8 cellular contexts compared by ENCODE assay signal in genomic region chr4:102868153-102868781, GRCh38. TPM values are rescaled to one million over a fixed set of nuclear protein-coding genes. Genes with fewer than 3 reads are reported as not detected.
DNase-seq lines count a peak whose midpoint lies in the region; ATAC-seq and TF ChIP-seq lines count a peak whose summit lies in the region.

No MANE protein-coding gene starts in this region.

- H3K4me1 ChIP-seq in Loucy (ENCODE audit: insufficient read depth, low read length, poor library complexity, severe bottlenecking) (peaks cover 63% of the 10 kb centered on the region), ascending aorta (peaks cover 6 to 16% of the 10 kb centered on the region in 2 donors)

- H3K4me3 ChIP-seq in Loucy (ENCODE audit: low read length, poor library complexity, severe bottlenecking) = peak overlapping the region; percentile 78
- H3K4me3 ChIP-seq in ascending aorta = peak overlapping the region; percentile 76 to 86

- H3K9me2 ChIP-seq in Loucy (replicated peaks; ENCODE audit: low read depth, low read length) = no peaks in the 10 kb centered on the region

- H3K27me3 ChIP-seq in Loucy (ENCODE audit: insufficient read depth, low read length, poor library complexity, severe bottlenecking) (no peaks in the 10 kb centered on the region), ascending aorta (no peaks in the 10 kb centered on the region)

- H3F3A ChIP-seq in Loucy (ENCODE audit: low read depth) = peaks cover 5% of the 10 kb centered on the region; the same call in 1 of the 2 replicates

- H3K27ac ChIP-seq in ascending aorta = peak overlapping the region; percentile 96 to 98

- no peak for DNase-seq in ascending aorta (ENCODE audit: low spot score in 2 of 2)
- DNase-seq in left lobe of liver (ENCODE audit: low spot score) = no peak
- DNase-seq in stimulated activated CD8-positive, alpha-beta memory T cell treated with anti-CD3 and anti-CD28 coated beads, Interleukin-7, amount 100 ng/mL, for 24 hours (ENCODE audit: low read depth) = peak; percentile 8
- no peak for DNase-seq in NCI-H1930 (lab: John Stamatoyannopoulos, UW)
- DNase-seq in NCI-H1105 treated with DMSO at 0.1 percent for 48 hours (lab: John Stamatoyannopoulos, UW) = no peak
- DNase-seq in AML-193 (lab: John Stamatoyannopoulos, UW) = no peak

- peak overlapping the region; percentile 85 for H2AFZ ChIP-seq in Loucy (ENCODE audit: low read length)

- TF ChIP-seq CTCF in Loucy (conservative IDR thresholded peaks at IDR 0.05; ENCODE audit: low read length) (no peak), ascending aorta (IDR thresholded peaks at IDR 0.05) (no peak)

- H3K9ac ChIP-seq in Loucy (ENCODE audit: low read depth, low read length, poor library complexity, severe bottlenecking) = peak overlapping the region; percentile 71

- ATAC-seq in GM18502 (IDR thresholded peaks at IDR 0.05; ENCODE audit: poor library complexity, unreplicated experiment) (peak; percentile 55), left lobe of liver (peak; percentile 59)

- H4K20me1 ChIP-seq in Loucy (ENCODE audit: insufficient read depth, low read length, poor library complexity, severe bottlenecking) = peaks cover 50% of the 10 kb centered on the region

- H3K79me2 ChIP-seq in Loucy (ENCODE audit: insufficient read depth, low read length) = peaks cover 88% of the 10 kb centered on the region

- H3K36me3 ChIP-seq in Loucy (ENCODE audit: insufficient read depth, low read length) = no peaks in the 10 kb centered on the region
- no peaks in the 10 kb centered on the region for H3K36me3 ChIP-seq in ascending aorta

- no peaks in the 10 kb centered on the region for H3K9me3 ChIP-seq in Loucy (ENCODE audit: insufficient read depth, low read depth, low read length)
- no peaks in the 10 kb centered on the region for H3K9me3 ChIP-seq in ascending aorta

- intact Hi-C loops in ascending aorta (cut with DNase I) = loop anchor here (1.0 to 2.0 kb wide), 4 partner anchors 151 to 523 kb away; partner anchors contain the start of genes NFKB1, SLC39A8 and SLC9B1

- peak overlapping the region; percentile 83 for H3K4me2 ChIP-seq in Loucy (ENCODE audit: low read depth, low read length, poor library complexity, severe bottlenecking)

RNA-seq across cellular contexts. Expression of gene CISD2, which starts 0.5 kb away (rescaled TPM):
- 10.4 TPM for total RNA-seq in ascending aorta
- total RNA-seq in left lobe of liver = 32.4 TPM

RNA-seq across cellular contexts. Expression of gene UBE2D3, which starts 40.9 kb away (rescaled TPM):
- total RNA-seq in ascending aorta (379 TPM), left lobe of liver (137 TPM)
